ENCODE assay signal across 10 cellular contexts in genomic region chr2:131094655-131095281, GRCh38. TPM values are rescaled to one million over a fixed set of nuclear protein-coding genes. Genes with fewer than 3 reads are reported as not detected.
DNase-seq lines count a peak whose midpoint lies in the region; ATAC-seq and TF ChIP-seq lines count a peak whose summit lies in the region.
"Had no signal": no experiment of that assay in that cellular context is flagged by ENCODE, and none has a peak within 500 bp of the region (broad histone marks: within the 10 kb centered on the region; RNA-seq: fewer than 3 reads in every experiment).

No MANE protein-coding gene starts in this region.

- intact Hi-C loops in activated naive CD4-positive, alpha-beta T cell treated with anti-CD3 and anti-CD28 coated beads for 36 hours (cut with micrococcal nuclease), result no loop called here

- DNase-seq in activated naive CD4-positive, alpha-beta T cell treated with anti-CD3 and anti-CD28 coated beads for 36 hours, result no peak
- DNase-seq in activated naive CD4-positive, alpha-beta T cell (lab: John Stamatoyannopoulos, UW), result no peak
- DNase-seq in Peyer's patch (no peak), fibroblast of mammary gland (ENCODE audit: low read depth) (peak; percentile 27), cerebellar cortex (ENCODE audit: low spot score) (no peak), H4 (ENCODE audit: low spot score) (no peak)
- no peak for DNase-seq in stimulated activated naive B cell treated with anti-CD40 and anti-IgM and Interleukin-4, amounts not matched to agents 10 μg/mL and 1 μg/mL and 100 μg/mL, for 72 hours

- peak overlapping the region; percentile 42 for H3K4me3 Mint-ChIP-seq in activated naive CD4-positive, alpha-beta T cell treated with anti-CD3 and anti-CD28 coated beads for 36 hours
- peak overlapping the region; percentile 6 to 21 for H3K4me3 Mint-ChIP-seq in stimulated activated naive B cell treated with anti-CD40 and anti-IgM and Interleukin-4, amounts not matched to agents 10 μg/mL and 1 μg/mL and 100 μg/mL, for 72 hours

- H3K4me3 ChIP-seq in Peyer's patch (peak overlapping the region in 2 of 4 donors; percentile 56 to 98), fibroblast of mammary gland (ENCODE audit: control insufficient read depth, low read depth, low read length) (no peak overlapping the region)

- TF ChIP-seq CTCF in Peyer's patch (IDR thresholded peaks at IDR 0.05) (no peak), fibroblast of mammary gland (conservative IDR thresholded peaks at IDR 0.05; ENCODE audit: control insufficient read depth, insufficient read depth, low read depth, low read length) (no peak)

- H3K27me3 Mint-ChIP-seq in activated naive CD4-positive, alpha-beta T cell treated with anti-CD3 and anti-CD28 coated beads for 36 hours (ENCODE audit: low read depth), result no peaks in the 10 kb centered on the region
- H3K27me3 Mint-ChIP-seq in stimulated activated naive B cell treated with anti-CD40 and anti-IgM and Interleukin-4, amounts not matched to agents 10 μg/mL and 1 μg/mL and 100 μg/mL, for 72 hours, result no peaks in the 10 kb centered on the region

- H3K27ac Mint-ChIP-seq in activated naive CD4-positive, alpha-beta T cell treated with anti-CD3 and anti-CD28 coated beads for 36 hours, result no peak overlapping the region
- H3K27ac Mint-ChIP-seq in stimulated activated naive B cell treated with anti-CD40 and anti-IgM and Interleukin-4, amounts not matched to agents 10 μg/mL and 1 μg/mL and 100 μg/mL, for 72 hours, result no peak overlapping the region

- H3K36me3 Mint-ChIP-seq in activated naive CD4-positive, alpha-beta T cell treated with anti-CD3 and anti-CD28 coated beads for 36 hours (ENCODE audit: low read depth), result no peaks in the 10 kb centered on the region
- no peaks in the 10 kb centered on the region for H3K36me3 Mint-ChIP-seq in stimulated activated naive B cell treated with anti-CD40 and anti-IgM and Interleukin-4, amounts not matched to agents 10 μg/mL and 1 μg/mL and 100 μg/mL, for 72 hours

- no peak for ATAC-seq in stimulated activated naive B cell treated with anti-CD40 and anti-IgM and Interleukin-4, amounts not matched to agents 10 μg/mL and 1 μg/mL and 100 μg/mL, for 72 hours (replicated peaks)
- no peak for ATAC-seq in HG03342 (IDR thresholded peaks at IDR 0.05; ENCODE audit: unreplicated experiment)

- no peak for TF ChIP-seq POLR2A in Peyer's patch (IDR thresholded peaks at IDR 0.05)

- peaks cover 16% of the 10 kb centered on the region for H3K4me1 Mint-ChIP-seq in activated naive CD4-positive, alpha-beta T cell treated with anti-CD3 and anti-CD28 coated beads for 36 hours (ENCODE audit: low read depth)
- H3K4me1 Mint-ChIP-seq in stimulated activated naive B cell treated with anti-CD40 and anti-IgM and Interleukin-4, amounts not matched to agents 10 μg/mL and 1 μg/mL and 100 μg/mL, for 72 hours, result peaks cover 3 to 14% of the 10 kb centered on the region in 2 donors

- peaks cover 0 to 17% (median 0%) of the 10 kb centered on the region in 4 donors for H3K4me1 ChIP-seq in Peyer's patch

- no peaks in the 10 kb centered on the region for H3K9me3 ChIP-seq in Peyer's patch
- H3K9me3 ChIP-seq: HAP-1, tibial nerve had no signal

- peak overlapping the region in 3 of 4 donors; percentile 3 to 100 (median 98) for H3K27ac ChIP-seq in Peyer's patch

- peaks cover 0 to 10% (median 0%) of the 10 kb centered on the region in 3 donors for H3K36me3 ChIP-seq in Peyer's patch

- H3K27me3 ChIP-seq in Peyer's patch, result no peaks in the 10 kb centered on the region
- H3K27me3 ChIP-seq: tibial nerve had no signal

- H3K9me3 Mint-ChIP-seq in activated naive CD4-positive, alpha-beta T cell treated with anti-CD3 and anti-CD28 coated beads for 36 hours, result no peaks in the 10 kb centered on the region
- no peaks in the 10 kb centered on the region for H3K9me3 Mint-ChIP-seq in stimulated activated naive B cell treated with anti-CD40 and anti-IgM and Interleukin-4, amounts not matched to agents 10 μg/mL and 1 μg/mL and 100 μg/mL, for 72 hours

- CTCF ChIA-PET in activated naive CD4-positive, alpha-beta T cell treated with anti-CD3 and anti-CD28 coated beads for 36 hours (lab: Charles Lee), result interaction anchor here (0.8 kb wide), 1 partner anchor 9 kb away, joined by 3 read pairs; no protein-coding TSS in a partner anchor

RNA-seq across cellular contexts. Expression of gene FAM168B, which starts 1.5 kb away (rescaled TPM):
- total RNA-seq in activated naive CD4-positive, alpha-beta T cell treated with anti-CD3 and anti-CD28 coated beads for 36 hours, result 10 to 100 TPM; 52.7 to 55.0 TPM
- 10 to 100 TPM; 54.5 to 95.8 (median 81.5) TPM for total RNA-seq in Peyer's patch
- total RNA-seq in H4 (2014; rRNA removed; shearing (Covaris generic)), result 56.1 and 61.7 TPM in 2 replicates

RNA-seq across cellular contexts. Expression of gene PLEKHB2, which starts 10.4 kb away (rescaled TPM):
- total RNA-seq in activated naive CD4-positive, alpha-beta T cell treated with anti-CD3 and anti-CD28 coated beads for 36 hours, result 10 to 100 TPM; 43.4 to 43.9 TPM
- total RNA-seq in Peyer's patch, result 100 to 1,000 TPM in 3 of 4 donors, 10 to 100 TPM in 1; 35.5 to 150 (median 120) TPM
- total RNA-seq in H4 (2014; rRNA removed; shearing (Covaris generic)), result 122 and 125 TPM in 2 replicates
